In genomic region chr1:117405042-117405441, GRCh38 we compare ENCODE assay signal across 35 cellular contexts. TPM values are rescaled to one million over a fixed set of nuclear protein-coding genes. Genes with fewer than 3 reads are reported as not detected.
DNase-seq lines count a peak whose midpoint lies in the region; ATAC-seq, FAIRE-seq and TF ChIP-seq lines count a peak whose summit lies in the region.
"Had no signal": no experiment of that assay in that cellular context is flagged by ENCODE, and none has a peak within 500 bp of the region (broad histone marks: within the 10 kb centered on the region; RNA-seq: fewer than 3 reads in every experiment).

No MANE protein-coding gene starts in this region.

- H3K27ac ChIP-seq in CD8-positive, alpha-beta T cell (ENCODE audit: low read depth, low read length) = no peak overlapping the region
- H3K27ac ChIP-seq in GM12878 (ENCODE audit: control insufficient read depth, insufficient read depth) (no peak overlapping the region), K562 (ENCODE audit: extremely low read depth, low read depth, low read length) (no peak overlapping the region)
- H3K27ac ChIP-seq: 22Rv1; A549; BLaER1; BLaER1 treated with 17β-estradiol and CSF1 and Interleukin-3, amounts not matched to agents 10 nM and 100 nM; C4-2B had no signal

- RAD21 ChIA-PET in GM12878 (lab: Charles Lee; ENCODE audit: unreplicated experiment) = no interaction called here

- intact Hi-C loops in CD8-positive, alpha-beta T cell (cut with DNase I, micrococcal nuclease) = no loop called here
- intact Hi-C loops in GM12878 (cut with micrococcal nuclease; ENCODE audit: unreplicated experiment) = no loop called here
- intact Hi-C loops in K562 (cut with micrococcal nuclease) = no loop called here

- H3K36me3 Mint-ChIP-seq in CD8-positive, alpha-beta T cell = peaks cover 70% of the 10 kb centered on the region

- POLR2A ChIA-PET in CD8-positive, alpha-beta T cell (lab: Charles Lee) = no interaction called here
- POLR2A ChIA-PET in HEK293T (lab: Yijun Ruan, JAX) (no interaction called here), GM12878 (lab: Charles Lee) (no interaction called here), K562 (lab: Yijun Ruan, JAX) (no interaction called here)

- no peaks in the 10 kb centered on the region for H3K27me3 ChIP-seq in CD8-positive, alpha-beta T cell (ENCODE audit: insufficient read depth, low read length)
- H3K27me3 ChIP-seq in GM12878 (replicated peaks in 1 of 2; ENCODE audit: control insufficient read depth in 2 of 2, insufficient read depth in 2 of 2, low read length in 1 of 2) (no peaks in the 10 kb centered on the region), K562 (ENCODE audit: control insufficient read depth in 2 of 2, insufficient read depth in 2 of 2, low read length in 2 of 2) (no peaks in the 10 kb centered on the region), BE2C (no peaks in the 10 kb centered on the region)
- H3K27me3 ChIP-seq: BLaER1; BLaER1 treated with 17β-estradiol and CSF1 and Interleukin-3, amounts not matched to agents 10 nM and 100 nM had no signal

- in situ Hi-C loops in GM12878 (cut with MboI) (no loop called here), K562 (cut with MboI) (no loop called here)

- no peaks in the 10 kb centered on the region for H3K4me1 ChIP-seq in CD8-positive, alpha-beta T cell (ENCODE audit: insufficient read depth, low read length)
- H3K4me1 ChIP-seq in GM12878 (ENCODE audit: control insufficient read depth, insufficient read depth, low read length) (no peaks in the 10 kb centered on the region), K562 (replicated peaks in 1 of 2; ENCODE audit: control insufficient read depth in 2 of 2, insufficient read depth in 2 of 2, low read length in 2 of 2) (peaks cover 0 to 4% of the 10 kb centered on the region in 2 experiments; a peak in 2 of 5 replicates), BE2C (no peaks in the 10 kb centered on the region)
- H3K4me1 ChIP-seq: A549; BLaER1; BLaER1 treated with 17β-estradiol and CSF1 and Interleukin-3, amounts not matched to agents 10 nM and 100 nM; Caco-2 had no signal

- TF ChIP-seq CTCF in CD8-positive, alpha-beta T cell (IDR thresholded peaks at IDR 0.05) = no peak
- TF ChIP-seq CTCF in GM12878 (IDR thresholded peaks at IDR 0.05 in 2 of 3, conservative IDR thresholded peaks at IDR 0.05 in 1 of 3; ENCODE audit: control insufficient read depth in 2 of 3, extremely low read depth in 1 of 3, insufficient read depth in 1 of 3, low read depth in 3 of 3, low read length in 3 of 3) (no peak), K562 (IDR thresholded peaks at IDR 0.05 in 2 of 3, conservative IDR thresholded peaks at IDR 0.05 in 1 of 3; ENCODE audit: insufficient read depth in 2 of 3, low read depth in 1 of 3, low read length in 3 of 3) (no peak), BE2C (IDR thresholded peaks at IDR 0.05; ENCODE audit: low read depth, low read length) (no peak)

- no peaks in the 10 kb centered on the region for H3K9me3 ChIP-seq in CD8-positive, alpha-beta T cell (ENCODE audit: low read length)
- H3K9me3 ChIP-seq in GM12878 (replicated peaks; ENCODE audit: control insufficient read depth, insufficient read depth, low read length) (no peaks in the 10 kb centered on the region; the same call in 1 of the 3 replicates), K562 (replicated peaks; ENCODE audit: control insufficient read depth, insufficient read depth, low read depth, low read length) (peaks cover 5% of the 10 kb centered on the region), BE2C (no peaks in the 10 kb centered on the region; the same call in 1 of the 2 replicates)
- H3K9me3 ChIP-seq: Caco-2 had no signal

- H3K79me2 ChIP-seq in GM12878 (ENCODE audit: control insufficient read depth, insufficient read depth, low read length) (no peaks in the 10 kb centered on the region; the same call in 1 of the 2 replicates), K562 (ENCODE audit: control insufficient read depth, insufficient read depth, low read length) (peaks cover 31% of the 10 kb centered on the region)

- CTCF ChIA-PET in CD8-positive, alpha-beta T cell (lab: Charles Lee) = no interaction called here
- CTCF ChIA-PET in HEK293T (lab: Yijun Ruan, JAX) = no interaction called here
- CTCF ChIA-PET in GM12878 (lab: Yijun Ruan, JAX) = interaction anchor here (1.2 kb wide), 1 partner anchor 19 kb away, joined by 3 read pairs; no protein-coding TSS in a partner anchor
- CTCF ChIA-PET in K562 (lab: Yijun Ruan, JAX; ENCODE audit: low intra/inter-chr PET ratio) = no interaction called here

- peak overlapping the region; percentile 7 for H3K27ac Mint-ChIP-seq in CD8-positive, alpha-beta T cell
- H3K27ac Mint-ChIP-seq: B cell; CD14-positive monocyte; CD4-positive, alpha-beta T cell had no signal

- no peak for DNase-seq in CD8-positive, alpha-beta T cell
- no peak for DNase-seq in HEK293T (ENCODE audit: extremely low spot score)
- DNase-seq in GM12878 (ENCODE audit: low read depth, low spot score) = no peak
- no peak for DNase-seq in K562 (ENCODE audit: extremely low read depth in 1 of 4, low spot score in 3 of 4)
- no peak for DNase-seq in BE2C
- no peak for DNase-seq in NCI-H1092 treated with DMSO at 0.1 percent for 48 hours (lab: John Stamatoyannopoulos, UW)
- DNase-seq: 8988T; ACHN; AML-193; C1 segment of cervical spinal cord; Caco-2; Calu3; CD4-positive, alpha-beta memory T cell; CD4-positive, alpha-beta T cell; CD4-positive, CD25-positive, alpha-beta regulatory T cell; CD8-positive, alpha-beta memory T cell; COR-L47; DMS 273 treated with DMSO at 0.1 percent for 48 hours; DMS153; DMS53; DMS79; DMS79 treated with DMSO at 0.1 percent for 48 hours; DND-41; EL had no signal

- peaks cover 7% of the 10 kb centered on the region for H3K9me3 Mint-ChIP-seq in CD8-positive, alpha-beta T cell

- TF ChIP-seq POLR2A in GM12878 (IDR thresholded peaks at IDR 0.05; ENCODE audit: low read depth, low read length) (no peak), K562 (conservative IDR thresholded peaks at IDR 0.05) (no peak)

- H3K4me3 Mint-ChIP-seq in CD8-positive, alpha-beta T cell = no peak overlapping the region
- H3K4me3 Mint-ChIP-seq: B cell; CD14-positive monocyte; CD4-positive, alpha-beta memory T cell; CD4-positive, alpha-beta T cell; CD4-positive, CD25-positive, alpha-beta regulatory T cell; CD8-positive, alpha-beta memory T cell had no signal

- FAIRE-seq in GM12878 (lab: Jason Lieb, UNC) (no peak), K562 (lab: Jason Lieb, UNC) (no peak)
- FAIRE-seq: A204.1, A549, D721Med had no signal

- TF ChIP-seq EP300 in GM12878 (IDR thresholded peaks at IDR 0.05; ENCODE audit: borderline replicate concordance in 1 of 2, control insufficient read depth in 1 of 2, low read depth in 2 of 2, low read length in 2 of 2) = no peak
- no peak for TF ChIP-seq EP300 in K562 (IDR thresholded peaks at IDR 0.05; ENCODE audit: low read length)

- H3K36me3 ChIP-seq in CD8-positive, alpha-beta T cell (ENCODE audit: insufficient read depth, low read length) = peaks cover 14% of the 10 kb centered on the region
- 0 out of 4 replicates have a peak, but pooled peaks cover 0 to 2% of the 10 kb centered on the region in 2 experiments for H3K36me3 ChIP-seq in GM12878 (ENCODE audit: control insufficient read depth in 2 of 2, insufficient read depth in 2 of 2, low read length in 1 of 2)
- H3K36me3 ChIP-seq in K562 (ENCODE audit: control insufficient read depth, insufficient read depth, low read length) = peaks cover 31% of the 10 kb centered on the region; the same call in 2 of the 3 replicates
- H3K36me3 ChIP-seq in BE2C = peaks cover 18% of the 10 kb centered on the region

- SMC1A ChIA-PET in GM12878 (lab: Charles Lee; ENCODE audit: uncharacterized antibody, unreplicated experiment) = interaction anchor here (1.6 kb wide), 1 partner anchor 35 kb away, joined by 5 read pairs; no protein-coding TSS in a partner anchor

- H3K27me3 Mint-ChIP-seq in CD8-positive, alpha-beta T cell (ENCODE audit: low read depth) = no peaks in the 10 kb centered on the region
- H3K27me3 Mint-ChIP-seq: B cell; CD4-positive, alpha-beta memory T cell; CD4-positive, alpha-beta T cell; CD4-positive, CD25-positive, alpha-beta regulatory T cell; CD8-positive, alpha-beta memory T cell had no signal

- no peak overlapping the region for H3K4me2 ChIP-seq in GM12878 (ENCODE audit: control insufficient read depth, insufficient read depth)
- no peak overlapping the region for H3K4me2 ChIP-seq in K562 (ENCODE audit: insufficient read depth, low read length)
- H3K4me2 ChIP-seq: A549; BLaER1; BLaER1 treated with 17β-estradiol and CSF1 and Interleukin-3, amounts not matched to agents 10 nM and 100 nM had no signal

- H3K9ac ChIP-seq in GM12878 (ENCODE audit: control insufficient read depth, insufficient read depth, low read length) (no peak overlapping the region), K562 (ENCODE audit: insufficient read depth in 1 of 2, low read depth in 2 of 2, low read length in 2 of 2) (no peak overlapping the region)
- H3K9ac ChIP-seq: BLaER1; BLaER1 treated with 17β-estradiol and CSF1 and Interleukin-3, amounts not matched to agents 10 nM and 100 nM had no signal

- H4K20me1 ChIP-seq in GM12878 (ENCODE audit: control insufficient read depth, insufficient read depth) (no peaks in the 10 kb centered on the region), K562 (replicated peaks; ENCODE audit: control insufficient read depth, insufficient read depth, low read length) (no peaks in the 10 kb centered on the region)

- H3K9me1 ChIP-seq in K562 (ENCODE audit: control insufficient read depth, insufficient read depth, low read length) = no peaks in the 10 kb centered on the region

- H3K4me3 ChIP-seq in CD8-positive, alpha-beta T cell (ENCODE audit: low read depth, low read length) = no peak overlapping the region
- H3K4me3 ChIP-seq in GM12878 = no peak overlapping the region
- H3K4me3 ChIP-seq in K562 = no peak overlapping the region
- no peak overlapping the region for H3K4me3 ChIP-seq in BE2C (ENCODE audit: low read depth, low read length)
- H3K4me3 ChIP-seq: A549; BLaER1; BLaER1 treated with 17β-estradiol and CSF1 and Interleukin-3, amounts not matched to agents 10 nM and 100 nM had no signal

- ATAC-seq in CD8-positive, alpha-beta T cell = no peak
- ATAC-seq in GM12878 (no peak), K562 (no peak), GM18519 (IDR thresholded peaks at IDR 0.05; ENCODE audit: low FRiP score, unreplicated experiment) (no peak), GM19023 (IDR thresholded peaks at IDR 0.05; ENCODE audit: unreplicated experiment) (no peak)
- ATAC-seq: A549 had no signal

- no peak for TF ChIP-seq RAD21 in GM12878 (IDR thresholded peaks at IDR 0.05; ENCODE audit: insufficient read depth, low read depth, low read length)
- TF ChIP-seq RAD21 in K562 (CRISPR knock-in tag; conservative IDR thresholded peaks at IDR 0.05 in 1 of 2, IDR thresholded peaks at IDR 0.05 in 1 of 2) = no peak

- H3K4me1 Mint-ChIP-seq in CD8-positive, alpha-beta T cell (ENCODE audit: low read depth) = peaks cover 33% of the 10 kb centered on the region
- H3K4me1 Mint-ChIP-seq: CD14-positive monocyte had no signal

- BruUV-seq in GM12878 (replicated peaks; lab: Mats Ljungman, UMichigan) (no TSS peak), K562 (replicated peaks; lab: Mats Ljungman, UMichigan) (no TSS peak)

- no peak overlapping the region for H2AFZ ChIP-seq in GM12878 (ENCODE audit: control insufficient read depth, low read depth, low read length)
- H2AFZ ChIP-seq in K562 (ENCODE audit: low read depth, low read length) = no peak overlapping the region

RNA-seq across cellular contexts. Expression of gene MAN1A2, which starts 37.8 kb away (rescaled TPM):
- 10 to 100 TPM; 46.5 to 49.3 TPM for total RNA-seq in CD8-positive, alpha-beta T cell
- 142 and 145 TPM in 2 replicates for total RNA-seq in GM12878 (2013; cell fraction: nucleolus; rRNA removed)
- total RNA-seq in GM12878 (2014; rRNA removed) (15.0 and 20.5 TPM in 2 replicates), GM12878 (2014; rRNA removed; fragmentation: Illumina TruSeq; extraction: Trizol) (22.6 and 23.0 TPM in 2 replicates), GM12878 (2021) (20.6 and 21.3 TPM in 2 replicates), K562 (2014; rRNA removed) (16.9 and 18.7 TPM in 2 replicates), K562 (2014; rRNA removed; fragmentation: Illumina TruSeq; extraction: Trizol) (31.5 and 34.8 TPM in 2 replicates), K562 (2015; rRNA removed; fragmentation: Illumina TruSeq; extraction: Trizol) (35.3 and 38.4 TPM in 2 replicates), K562 (2021) (31.3 and 31.5 TPM in 2 replicates)
- polyA plus RNA-seq in GM12878 (2011; ENCODE audit: low read depth) = 4.4 TPM
- polyA plus RNA-seq in GM12878 (2011; rRNA removed) (23.6 and 28.6 TPM in 2 replicates), GM12878 (2014; fragmentation: Illumina TruSeq; extraction: Trizol) (14.9 and 19.2 TPM in 2 replicates), GM12878 (2014; fragmentation: Nextera tagmentation; extraction: Ambion mirVana) (1 to 10 TPM; 2.8 to 3.2 TPM), GM12878 (2014; rRNA removed) (7.2 and 9.0 TPM in 2 replicates), GM12878 (2016; fragmentation: Nextera tagmentation; extraction: Ambion mirVana) (10 to 100 TPM; 17.0 to 21.9 TPM), K562 (2011; rRNA removed) (17.8 and 18.4 TPM in 2 replicates), K562 (2014; fragmentation: Illumina TruSeq; extraction: Trizol) (22.2 and 23.3 TPM in 2 replicates), K562 (2014; fragmentation: Nextera tagmentation; extraction: Ambion mirVana) (1 to 10 TPM; 4.2 to 4.6 TPM), K562 (2014; rRNA removed) (10.1 and 11.9 TPM in 2 replicates)
- polyA plus RNA-seq in GM12878 (2011; cell fraction: cytosol; rRNA removed) = 8.2 and 9.4 TPM in 2 replicates
- polyA plus RNA-seq in GM12878 (2011; cell fraction: nucleus; rRNA removed) = 18.7 and 20.5 TPM in 2 replicates
- 8.9 and 9.4 TPM in 2 replicates for polyA plus RNA-seq in GM12878 (2012)
- 43.7 and 53.9 TPM in 2 replicates for polyA minus RNA-seq in GM12878 (2011; rRNA and poly(A)+ RNA removed)
- 7.8 and 9.9 TPM in 2 replicates for polyA minus RNA-seq in GM12878 (2011; cell fraction: cytosol; rRNA and poly(A)+ RNA removed)
- 36.4 and 51.0 TPM in 2 replicates for polyA minus RNA-seq in GM12878 (2011; cell fraction: nucleus; rRNA and poly(A)+ RNA removed)
- 46.5 and 92.7 TPM in 2 replicates for total RNA-seq in K562 (2011; cell fraction: chromatin; rRNA removed; ENCODE audit: low replicate concordance)
- total RNA-seq in K562 (2011; cell fraction: nucleolus; rRNA removed) = 15.8 and 24.2 TPM in 2 replicates
- 44.9 and 65.8 TPM in 2 replicates for total RNA-seq in K562 (2011; cell fraction: nucleoplasm; rRNA removed)
- 5.7 and 13.3 TPM in 2 replicates for polyA plus RNA-seq in K562 (2011; cell fraction: cytosol; rRNA removed)
- 14.4 and 19.1 TPM in 2 replicates for polyA plus RNA-seq in K562 (2011; cell fraction: nucleus; rRNA removed)
- polyA plus RNA-seq in K562 (2012) = 16.9 and 18.7 TPM in 2 replicates
- 52.7 and 61.3 TPM in 2 replicates for polyA minus RNA-seq in K562 (2011; rRNA and poly(A)+ RNA removed)
- polyA minus RNA-seq in K562 (2011; cell fraction: cytosol; rRNA and poly(A)+ RNA removed) = 15.5 and 17.9 TPM in 2 replicates
- 23.6 and 55.3 TPM in 2 replicates for polyA minus RNA-seq in K562 (2011; cell fraction: nucleus; rRNA and poly(A)+ RNA removed)
- polyA plus RNA-seq in BE2C (2012; ENCODE audit: insufficient read depth, insufficient read length, low read depth) = 17.8 TPM
